In genomic region chrX:130531066-130531465, GRCh38 we compare ENCODE assay signal across 14 cellular contexts.
DNase-seq lines count a peak whose midpoint lies in the region; ATAC-seq and TF ChIP-seq lines count a peak whose summit lies in the region.
"Had no signal": no experiment of that assay in that cellular context is flagged by ENCODE, and none has a peak within 500 bp of the region (broad histone marks: within the 10 kb centered on the region; RNA-seq: fewer than 3 reads in every experiment).

No MANE protein-coding gene starts in this region.

- H2BK5ac ChIP-seq in neuronal stem cell (ENCODE audit: low read length) = no peak overlapping the region

- no peak for TF ChIP-seq EP300 in gastroesophageal sphincter (IDR thresholded peaks at IDR 0.05)

- no peak overlapping the region for H2AK5ac ChIP-seq in neuronal stem cell (ENCODE audit: low read depth, low read length)

- no peaks in the 10 kb centered on the region for H3K79me1 ChIP-seq in neuronal stem cell (ENCODE audit: low read depth, low read length)

- H2BK15ac ChIP-seq in neuronal stem cell (ENCODE audit: low read length) = no peak overlapping the region

- H4K91ac ChIP-seq in neuronal stem cell (ENCODE audit: low read depth, low read length, poor library complexity) = no peak overlapping the region

- H3K14ac ChIP-seq in neuronal stem cell (ENCODE audit: low read length) = no peak overlapping the region

- H3K27ac ChIP-seq in HEK293 (ENCODE audit: extremely low read depth, low read depth, low read length) (no peak overlapping the region), gastroesophageal sphincter (no peak overlapping the region), neuronal stem cell (replicated peaks; ENCODE audit: low read length) (no peak overlapping the region)

- H2BK12ac ChIP-seq in neuronal stem cell (ENCODE audit: low read length) = no peak overlapping the region

- ATAC-seq in gastroesophageal sphincter (peak; percentile 16), HG03108 (IDR thresholded peaks at IDR 0.05; ENCODE audit: unreplicated experiment) (no peak)
- ATAC-seq: CD8-positive, alpha-beta T cell; GM23338 had no signal

- H3K4me1 ChIP-seq in HEK293 (ENCODE audit: control insufficient read depth, insufficient read depth, low read length) (no peaks in the 10 kb centered on the region), gastroesophageal sphincter (no peaks in the 10 kb centered on the region), neuronal stem cell (ENCODE audit: control insufficient read depth in 2 of 2, insufficient read depth in 1 of 2, low read depth in 1 of 2, low read length in 2 of 2) (no peaks in the 10 kb centered on the region)
- H3K4me1 ChIP-seq: Caco-2, HAP-1 had no signal

- no peak overlapping the region for H3K9ac ChIP-seq in neuronal stem cell (ENCODE audit: low read depth, low read length, poor library complexity)

- DNase-seq in MG63 = peak; percentile 62
- no peak for DNase-seq in neuronal stem cell (ENCODE audit: low spot score)
- DNase-seq in GM19238 (ENCODE audit: insufficient read length, low spot score) = no peak
- DNase-seq in DMS79 (lab: John Stamatoyannopoulos, UW) = no peak
- DNase-seq: C1 segment of cervical spinal cord; Caco-2; CD8-positive, alpha-beta T cell; DMS53; DND-41 had no signal

- no peaks in the 10 kb centered on the region for H3K36me3 ChIP-seq in HEK293 (ENCODE audit: control insufficient read depth in 2 of 2, insufficient read depth in 1 of 2, low read length in 2 of 2)
- no peaks in the 10 kb centered on the region for H3K36me3 ChIP-seq in MG63
- H3K36me3 ChIP-seq in gastroesophageal sphincter = no peaks in the 10 kb centered on the region
- H3K36me3 ChIP-seq in neuronal stem cell (replicated peaks in 1 of 2; ENCODE audit: control insufficient read depth in 2 of 2, insufficient read depth in 2 of 2, low read length in 2 of 2) = no peaks in the 10 kb centered on the region
- H3K36me3 ChIP-seq: HAP-1 had no signal

- POLR2A ChIA-PET in HEK293 (lab: Yijun Ruan, JAX) = no interaction called here

- no peak overlapping the region for H2AFZ ChIP-seq in neuronal stem cell (ENCODE audit: low read length)
- H2AFZ ChIP-seq: GM23338 had no signal

- no peak overlapping the region for H3K18ac ChIP-seq in neuronal stem cell (ENCODE audit: low read length)

- H3K9me3 ChIP-seq in HEK293 (ENCODE audit: control insufficient read depth, insufficient read depth, low read depth, low read length) (no peaks in the 10 kb centered on the region), MG63 (no peaks in the 10 kb centered on the region), gastroesophageal sphincter (no peaks in the 10 kb centered on the region), neuronal stem cell (replicated peaks in 1 of 2; ENCODE audit: control insufficient read depth in 2 of 2, insufficient read depth in 1 of 2, low read depth in 1 of 2, low read length in 2 of 2) (no peaks in the 10 kb centered on the region)
- H3K9me3 ChIP-seq: Caco-2 had no signal

- no peak overlapping the region for H3K4ac ChIP-seq in neuronal stem cell (ENCODE audit: low read length)

- H3K4me3 ChIP-seq in HEK293 (ENCODE audit: low read depth, low read length) = no peak overlapping the region
- no peak overlapping the region for H3K4me3 ChIP-seq in MG63
- H3K4me3 ChIP-seq in gastroesophageal sphincter = no peak overlapping the region
- H3K4me3 ChIP-seq in neuronal stem cell (ENCODE audit: low read length in 2 of 2) = no peak overlapping the region
- H3K4me3 ChIP-seq: GM23338, HAP-1 had no signal

- no peak overlapping the region for H3K23ac ChIP-seq in neuronal stem cell (ENCODE audit: low read depth, low read length, poor library complexity)

- H4K8ac ChIP-seq in neuronal stem cell (ENCODE audit: low read depth, low read length) = peak overlapping the region; percentile 65

- H3K27me3 ChIP-seq in MG63 (no peaks in the 10 kb centered on the region), gastroesophageal sphincter (no peaks in the 10 kb centered on the region), neuronal stem cell (ENCODE audit: control insufficient read depth in 3 of 3, insufficient read depth in 3 of 3, low read depth in 1 of 3, low read length in 3 of 3) (peaks cover 0 to 20% (median 0%) of the 10 kb centered on the region in 3 experiments)

- CTCF ChIA-PET in HEK293 (lab: Yijun Ruan, JAX) = no interaction called here

- H2BK120ac ChIP-seq in neuronal stem cell (ENCODE audit: low read depth, low read length) = no peak overlapping the region

- no peak for TF ChIP-seq CTCF in HEK293 (tag by site-specific recombination; IDR thresholded peaks at IDR 0.05)
- no peak for TF ChIP-seq CTCF in gastroesophageal sphincter (IDR thresholded peaks at IDR 0.05)

- no peak overlapping the region for H3K4me2 ChIP-seq in neuronal stem cell (ENCODE audit: insufficient read depth, low read length, poor library complexity, severe bottlenecking)
- H3K4me2 ChIP-seq: GM23338 had no signal

- no peak for TF ChIP-seq POLR2A in gastroesophageal sphincter (IDR thresholded peaks at IDR 0.05)

TF ChIP-seq in HEK293, 187 proteins besides CTCF, POLR2A, EP300 and RAD21:
- peak; percentile 28; the same call in 1 of the 2 replicates for TF ChIP-seq ZNF692 (tag by site-specific recombination; IDR thresholded peaks at IDR 0.05)
- TF ChIP-seq ZNF571 (tag by site-specific recombination; IDR thresholded peaks at IDR 0.05) = no peak
